Comparison of ENCODE assay signal across 25 cellular contexts in genomic region chr1:24124980-24125379, GRCh38.
"Had no signal": no experiment of that assay in that cellular context is flagged by ENCODE, and none has a peak within 500 bp of the region (broad histone marks: within the 10 kb centered on the region; RNA-seq: fewer than 3 reads in every experiment).

No MANE protein-coding gene starts in this region.

- H3K27me3 ChIP-seq: MG63, SJSA1 had no signal

- DNase-seq: Karpas-422, KG1, MG63, NCI-H1092, NCI-H1105 treated with DMSO at 0.1 percent for 48 hours, NCI-H1417 treated with DMSO at 0.1 percent for 48 hours, NCI-H146, NCI-H1694 treated with DMSO at 0.1 percent for 48 hours, NCI-H1930, NCI-H2081, NCI-H2171, NCI-H226, NCI-H446, NCI-H510A, NCI-H524 treated with DMSO at 0.1 percent for 48 hours, NCI-H69, NCI-H774, Right ventricle myocardium superior, RPMI8226, SIG-M5 had no signal

- H3K27ac ChIP-seq: HL-60, SJSA1, SK-N-MC had no signal

- H3K4me1 ChIP-seq: SJSA1 had no signal

- H3K36me3 ChIP-seq: MG63, SJSA1 had no signal

- H3K4me3 ChIP-seq: MG63, SJSA1, SK-N-MC had no signal

- FAIRE-seq: HTR-8/SVneo, RCC 7860 had no signal

- H3K9me3 ChIP-seq: MG63, SJSA1 had no signal
